8 cellular contexts compared by ENCODE assay signal in genomic region chr13:20566917-20567755, GRCh38. TPM values are rescaled to one million over a fixed set of nuclear protein-coding genes. Genes with fewer than 3 reads are reported as not detected.
DNase-seq lines count a peak whose midpoint lies in the region; ATAC-seq and TF ChIP-seq lines count a peak whose summit lies in the region.

A gene with protein sequence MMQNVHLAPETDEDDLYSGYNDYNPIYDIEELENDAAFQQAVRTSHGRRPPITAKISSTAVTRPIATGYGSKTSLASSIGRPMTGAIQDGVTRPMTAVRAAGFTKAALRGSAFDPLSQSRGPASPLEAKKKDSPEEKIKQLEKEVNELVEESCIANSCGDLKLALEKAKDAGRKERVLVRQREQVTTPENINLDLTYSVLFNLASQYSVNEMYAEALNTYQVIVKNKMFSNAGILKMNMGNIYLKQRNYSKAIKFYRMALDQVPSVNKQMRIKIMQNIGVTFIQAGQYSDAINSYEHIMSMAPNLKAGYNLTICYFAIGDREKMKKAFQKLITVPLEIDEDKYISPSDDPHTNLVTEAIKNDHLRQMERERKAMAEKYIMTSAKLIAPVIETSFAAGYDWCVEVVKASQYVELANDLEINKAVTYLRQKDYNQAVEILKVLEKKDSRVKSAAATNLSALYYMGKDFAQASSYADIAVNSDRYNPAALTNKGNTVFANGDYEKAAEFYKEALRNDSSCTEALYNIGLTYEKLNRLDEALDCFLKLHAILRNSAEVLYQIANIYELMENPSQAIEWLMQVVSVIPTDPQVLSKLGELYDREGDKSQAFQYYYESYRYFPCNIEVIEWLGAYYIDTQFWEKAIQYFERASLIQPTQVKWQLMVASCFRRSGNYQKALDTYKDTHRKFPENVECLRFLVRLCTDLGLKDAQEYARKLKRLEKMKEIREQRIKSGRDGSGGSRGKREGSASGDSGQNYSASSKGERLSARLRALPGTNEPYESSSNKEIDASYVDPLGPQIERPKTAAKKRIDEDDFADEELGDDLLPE (plus strand): TSS chr13:20567157. CDS start chr13:20574386, 7,229 bp downstream.

- H3K9me3 Mint-ChIP-seq in IgD-negative memory B cell, result peaks cover 0 to 3% (median 2%) of the 10 kb centered on the region in 3 donors
- peaks cover 21% of the 10 kb centered on the region for H3K9me3 Mint-ChIP-seq in activated T-cell treated with anti-CD3 and anti-CD28 coated beads, Interleukin-2, amount 50 U/mL, for 24 hours

- DNase-seq in DMS153 treated with DMSO at 0.1 percent for 48 hours (lab: John Stamatoyannopoulos, UW; ENCODE audit: unreplicated experiment) (peak; percentile 78), PC-3 (peak; percentile 89)
- DNase-seq in activated T-cell treated with anti-CD3 and anti-CD28 coated beads, Interleukin-2, amount 50 U/mL, for 24 hours, result peak; percentile 89
- peak; percentile 45 to 69 for DNase-seq in stimulated activated CD8-positive, alpha-beta memory T cell treated with anti-CD3 and anti-CD28 coated beads, Interleukin-4, amount 100 ng/mL, for 4 hours (ENCODE audit: low read depth in 2 of 2, low spot score in 1 of 2)

- H3K4me3 ChIP-seq in PC-3 (ENCODE audit: low read length) (peak within 1 kb of the TSS; percentile 77), esophagus (ENCODE audit: low read depth in 1 of 2, low read length in 2 of 2) (peak within 1 kb of the TSS; percentile 53 to 80), mucosa of stomach (ENCODE audit: low read length) (peak within 1 kb of the TSS; percentile 87)

- H3K36me3 ChIP-seq in PC-3 (ENCODE audit: low read depth, low read length) (peaks cover 6% of the 10 kb centered on the region; the same call in 1 of the 2 replicates), esophagus (ENCODE audit: control insufficient read depth in 2 of 2, insufficient read depth in 2 of 2, low read length in 1 of 2) (no peaks in the 10 kb centered on the region), mucosa of stomach (ENCODE audit: control insufficient read depth, insufficient read depth, low read length) (no peaks in the 10 kb centered on the region)

- H3K27ac Mint-ChIP-seq in IgD-negative memory B cell, result peak within 1 kb of the TSS; percentile 86 to 94 (median 86)
- H3K27ac Mint-ChIP-seq in activated T-cell treated with anti-CD3 and anti-CD28 coated beads, Interleukin-2, amount 50 U/mL, for 24 hours, result peak within 1 kb of the TSS; percentile 93

- H3K9ac ChIP-seq in PC-3 (ENCODE audit: low read length), result peak within 1 kb of the TSS; percentile 75
- H3K9ac ChIP-seq in mucosa of stomach (ENCODE audit: low read length), result peak within 1 kb of the TSS; percentile 81

- H3K4me3 Mint-ChIP-seq in IgD-negative memory B cell, result peak within 1 kb of the TSS; percentile 86 to 98 (median 96)
- peak within 1 kb of the TSS; percentile 86 for H3K4me3 Mint-ChIP-seq in activated T-cell treated with anti-CD3 and anti-CD28 coated beads, Interleukin-2, amount 50 U/mL, for 24 hours

- TF ChIP-seq CTCF in PC-3 (conservative IDR thresholded peaks at IDR 0.05; ENCODE audit: low read depth, low read length), result no peak

- H3K27ac ChIP-seq in PC-3 (ENCODE audit: low read length) (peak within 1 kb of the TSS; percentile 87), esophagus (ENCODE audit: low read depth in 2 of 2, low read length in 1 of 2) (peak within 1 kb of the TSS; percentile 96)

- peaks cover 13% of the 10 kb centered on the region for H3K4me1 ChIP-seq in PC-3 (ENCODE audit: insufficient read depth, low read length)
- no peaks in the 10 kb centered on the region for H3K4me1 ChIP-seq in esophagus (ENCODE audit: control insufficient read depth in 2 of 2, insufficient read depth in 2 of 2, low read length in 1 of 2)
- H3K4me1 ChIP-seq in mucosa of stomach (ENCODE audit: control insufficient read depth, insufficient read depth, low read length), result peaks cover 4% of the 10 kb centered on the region

- peaks cover 9% of the 10 kb centered on the region for H3K79me2 ChIP-seq in PC-3 (ENCODE audit: low read length)

- H3K36me3 Mint-ChIP-seq in IgD-negative memory B cell, result peaks cover 7% of the 10 kb centered on the region
- peaks cover 18% of the 10 kb centered on the region for H3K36me3 Mint-ChIP-seq in activated T-cell treated with anti-CD3 and anti-CD28 coated beads, Interleukin-2, amount 50 U/mL, for 24 hours (ENCODE audit: low read depth)

- H2AFZ ChIP-seq in PC-3 (ENCODE audit: low read length), result peak within 1 kb of the TSS; percentile 80

- BruUV-seq in PC-3 (replicated peaks; lab: Mats Ljungman, UMichigan), result TSS peak; percentile 73

- CTCF ChIA-PET in PC-3 (lab: Charles Lee), result no interaction called here

- peaks cover 7 to 16% (median 11%) of the 10 kb centered on the region in 3 donors for H3K4me1 Mint-ChIP-seq in IgD-negative memory B cell
- peaks cover 36% of the 10 kb centered on the region for H3K4me1 Mint-ChIP-seq in activated T-cell treated with anti-CD3 and anti-CD28 coated beads, Interleukin-2, amount 50 U/mL, for 24 hours (ENCODE audit: low read depth)

- no peaks in the 10 kb centered on the region for H3K27me3 ChIP-seq in PC-3 (ENCODE audit: low read length)
- H3K27me3 ChIP-seq in esophagus (ENCODE audit: control insufficient read depth in 1 of 2, insufficient read depth in 2 of 2, low read length in 2 of 2), result no peaks in the 10 kb centered on the region
- no peaks in the 10 kb centered on the region for H3K27me3 ChIP-seq in mucosa of stomach (ENCODE audit: control insufficient read depth, insufficient read depth, low read length)

- intact Hi-C loops in PC-3 (cut with micrococcal nuclease), result loop anchor here (1.0 to 5.0 kb wide), 4 partner anchors 41 to 375 kb away; partner anchors contain the start of genes GJB2 and IL17D

- POLR2A ChIA-PET in PC-3 (lab: Charles Lee; ENCODE audit: unreplicated experiment), result interaction anchor here (0.5 kb wide), 2 partner anchors 100 to 226 kb away, joined by 3 to 19 read pairs; no protein-coding TSS in a partner anchor

- no peaks in the 10 kb centered on the region for H3F3A ChIP-seq in PC-3 (ENCODE audit: low read length, unreplicated experiment)

- peak; percentile 79 for ATAC-seq in GM21576 (IDR thresholded peaks at IDR 0.05; ENCODE audit: unreplicated experiment)
- ATAC-seq in PC-3, result peak; percentile 80

- no peaks in the 10 kb centered on the region for H4K20me1 ChIP-seq in PC-3 (ENCODE audit: low read length)

- H3K9me2 ChIP-seq in PC-3 (replicated peaks; ENCODE audit: low read length), result no peaks in the 10 kb centered on the region

- peaks cover 23% of the 10 kb centered on the region; the same call in 1 of the 2 replicates for H3K9me3 ChIP-seq in PC-3 (ENCODE audit: low read length)
- H3K9me3 ChIP-seq in esophagus (ENCODE audit: control insufficient read depth in 2 of 2, insufficient read depth in 1 of 2, low read depth in 1 of 2, low read length in 1 of 2), result peaks cover 0 to 4% of the 10 kb centered on the region in 2 donors
- no peaks in the 10 kb centered on the region for H3K9me3 ChIP-seq in mucosa of stomach (ENCODE audit: control insufficient read depth, low read length)

- 1% methylated on average over 72 of the region's 72 CpGs for WGBS in esophagus, 2 donors

- H3K27me3 Mint-ChIP-seq in IgD-negative memory B cell, result no peaks in the 10 kb centered on the region
- H3K27me3 Mint-ChIP-seq in activated T-cell treated with anti-CD3 and anti-CD28 coated beads, Interleukin-2, amount 50 U/mL, for 24 hours, result no peaks in the 10 kb centered on the region

- peak within 1 kb of the TSS; percentile 90 for H3K4me2 ChIP-seq in PC-3 (ENCODE audit: low read length)

RNA-seq across cellular contexts. Expression of the gene that starts here (rescaled TPM):
- polyA plus RNA-seq in IgD-negative memory B cell, result 7.9 TPM
- 11.9 and 12.6 TPM in 2 replicates for total RNA-seq in PC-3 (2014; rRNA removed)
- 1 to 10 TPM; 3.1 TPM for polyA plus RNA-seq in esophagus

Comparison
In these comparisons a context has a peak if more than half of its experiments do, and no peak if none do; other contexts are left out.
1. Peak in every context shown above with its lines: DNase-seq, ATAC-seq, H3K4me3 ChIP-seq and H3K27ac ChIP-seq.